25 cellular contexts compared by ENCODE assay signal in the genomic region with DNA sequence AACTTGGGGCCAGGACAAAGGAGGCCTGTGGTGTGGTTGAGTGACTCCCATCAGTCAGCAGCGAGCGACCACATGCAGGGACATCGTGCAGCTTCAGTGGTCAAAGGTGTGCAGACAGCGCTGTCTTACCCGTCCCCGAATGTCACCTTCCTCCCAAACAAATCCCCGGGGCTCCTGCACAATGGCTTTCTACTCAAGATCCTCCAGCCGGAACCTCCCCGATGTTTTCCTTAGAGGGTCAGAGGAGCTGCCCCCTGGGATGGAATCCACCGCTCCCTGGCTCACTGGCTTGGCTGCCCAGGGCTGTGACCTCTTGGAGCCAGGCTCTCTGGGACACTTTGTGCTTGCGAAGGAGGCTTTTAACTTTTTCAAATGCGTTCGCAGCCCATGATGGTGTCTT. TPM values are rescaled to one million over a fixed set of nuclear protein-coding genes. Genes with fewer than 3 reads are reported as not detected.
"Had no signal": no experiment of that assay in that cellular context is flagged by ENCODE, and none has a peak within 500 bp of the region (broad histone marks: within the 10 kb centered on the region; RNA-seq: fewer than 3 reads in every experiment).

No MANE protein-coding gene starts in this region.

- DNase-seq: effector memory CD4-positive, alpha-beta T cell; esophagus squamous epithelium; foreskin fibroblast; head of caudate nucleus; left ventricle myocardium inferior; lower lobe of right lung; right lobe of liver; stimulated activated CD4-positive, alpha-beta T cell treated with anti-CD3 and anti-CD28 coated beads, Interleukin-4, amount 100 ng/mL, for 1 hour; stimulated activated CD8-positive, alpha-beta memory T cell treated with anti-CD3 and anti-CD28 coated beads, Interleukin-4, amount 100 ng/mL, for 48 hours; stimulated activated naive CD8-positive, alpha-beta T cell treated with anti-CD3 and anti-CD28 coated beads, Interleukin-15, Interleukin-2, amounts not matched to agents 100 U/mL and 50 U/mL, for 24 hours; thyroid gland had no signal

- ATAC-seq: gastroesophageal sphincter; lower lobe of right lung; stimulated activated effector memory CD8-positive, alpha-beta T cell treated with anti-CD3 and anti-CD28 coated beads, Interleukin-12 subunit alpha, Interleukin-12 subunit beta, amount 100 ng/mL, for 72 hours; stimulated activated naive CD8-positive, alpha-beta T cell treated with anti-CD3 and anti-CD28 coated beads, Interleukin-15, Interleukin-2, amounts not matched to agents 100 U/mL and 50 U/mL, for 24 hours had no signal

- H3K36me3 Mint-ChIP-seq: memory B cell; mesothelial cell of epicardium; stimulated activated effector memory CD8-positive, alpha-beta T cell treated with anti-CD3 and anti-CD28 coated beads, Interleukin-12 subunit alpha, Interleukin-12 subunit beta, amount 100 ng/mL, for 72 hours; type B pancreatic cell had no signal

- H3K4me1 Mint-ChIP-seq: memory B cell, nephron had no signal

- H3K27ac Mint-ChIP-seq: memory B cell; mesothelial cell of epicardium; nephron; progenitor cell of endocrine pancreas; stimulated activated effector memory CD8-positive, alpha-beta T cell treated with anti-CD3 and anti-CD28 coated beads, Interleukin-12 subunit alpha, Interleukin-12 subunit beta, amount 100 ng/mL, for 72 hours; type B pancreatic cell had no signal

- H3K9me3 Mint-ChIP-seq: memory B cell; mesothelial cell of epicardium; nephron; stimulated activated effector memory CD8-positive, alpha-beta T cell treated with anti-CD3 and anti-CD28 coated beads, Interleukin-12 subunit alpha, Interleukin-12 subunit beta, amount 100 ng/mL, for 72 hours; type B pancreatic cell had no signal

- H3K4me3 Mint-ChIP-seq: memory B cell; mesothelial cell of epicardium; nephron; stimulated activated effector memory CD8-positive, alpha-beta T cell treated with anti-CD3 and anti-CD28 coated beads, Interleukin-12 subunit alpha, Interleukin-12 subunit beta, amount 100 ng/mL, for 72 hours; type B pancreatic cell had no signal

RNA-seq across cellular contexts. Expression of gene FGF19, which starts 17.2 kb away (rescaled TPM):
- total RNA-seq: epithelial cell of proximal tubule, esophagus squamous epithelium, gastroesophageal sphincter, kidney epithelial cell, left ventricle myocardium inferior, lower lobe of right lung, mesothelial cell of epicardium, myocyte, progenitor cell of endocrine pancreas, suprapubic skin, thyroid gland had no signal
- polyA plus RNA-seq: hepatocyte had no signal

RNA-seq across cellular contexts. Expression of gene FGF4, which starts 54.1 kb away (rescaled TPM):
- total RNA-seq: epithelial cell of proximal tubule, esophagus squamous epithelium, gastroesophageal sphincter, hepatocyte, kidney epithelial cell, left ventricle myocardium inferior, lower lobe of right lung, mesothelial cell of epicardium, mucosa of gallbladder, myocyte, pancreas, progenitor cell of endocrine pancreas, right lobe of liver, suprapubic skin, thyroid gland had no signal
- polyA plus RNA-seq: hepatocyte, pancreas had no signal
